8 cellular contexts compared by ENCODE assay signal in the genomic region with DNA sequence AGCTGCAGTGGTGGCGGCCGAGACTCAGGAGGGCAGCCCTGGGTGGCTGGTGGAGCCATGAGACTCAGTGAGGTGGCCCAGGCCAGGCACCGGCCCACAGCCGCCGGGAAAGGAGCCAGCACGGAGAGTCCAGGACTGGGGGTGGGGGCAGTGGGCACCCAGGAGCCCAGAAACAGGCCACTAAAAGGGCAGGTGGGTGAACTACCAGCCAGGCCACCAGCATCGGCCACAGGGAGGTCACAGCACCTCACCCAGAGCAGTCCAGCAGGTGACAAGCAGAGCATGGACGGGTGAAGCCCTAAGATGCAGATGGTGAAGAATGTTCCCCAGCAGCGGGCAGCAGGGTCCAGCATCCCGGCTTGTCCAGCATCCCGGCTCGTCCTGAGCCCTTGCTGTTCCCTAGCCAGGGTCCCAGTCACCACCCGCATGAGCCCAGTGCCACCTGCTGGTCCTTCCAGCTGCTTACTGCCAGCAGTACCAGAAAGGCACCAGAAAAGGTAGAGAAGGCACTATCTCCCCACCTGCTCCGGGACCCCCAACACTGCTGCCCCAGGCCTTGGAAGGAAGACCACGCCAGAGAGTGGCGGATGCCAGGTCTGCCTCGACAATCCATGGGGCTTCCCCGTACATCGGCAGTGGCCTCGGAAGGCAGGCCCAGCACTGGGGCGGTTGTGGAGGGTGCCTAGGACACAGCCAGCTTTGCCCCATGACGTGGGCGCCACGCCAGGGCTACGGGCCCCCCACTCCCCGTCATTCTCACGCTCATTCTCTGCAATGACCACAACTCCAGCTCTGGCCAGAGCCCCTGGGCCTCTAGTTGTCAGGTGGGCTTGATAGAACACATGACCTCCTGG. TPM values are rescaled to one million over a fixed set of nuclear protein-coding genes. Genes with fewer than 3 reads are reported as not detected.
DNase-seq lines count a peak whose midpoint lies in the region; ATAC-seq and TF ChIP-seq lines count a peak whose summit lies in the region.

No MANE protein-coding gene starts in this region.

- intact Hi-C loops in heart right ventricle (cut with DNase I): loop anchor here in 8 of 10 donors (1.0 to 2.0 kb wide), 3 partner anchors 60 to 62 kb away; a partner anchor contains a TSS

- H3K4me3 ChIP-seq in SK-N-MC (peak overlapping the region; percentile 98), heart right ventricle (peak overlapping the region in 4 of 10 donors; percentile 75 to 100 (median 90))

- H3K9me3 ChIP-seq in SK-N-MC (ENCODE audit: low read depth, low read length) (no peaks in the 10 kb centered on the region), heart right ventricle (no peaks in the 10 kb centered on the region)

- ATAC-seq in heart right ventricle: peak in 5 of 8 donors; percentile 2 to 28 (median 15)
- no peak for ATAC-seq in HG02885 (IDR thresholded peaks at IDR 0.05; ENCODE audit: poor library complexity, unreplicated experiment)
- no peak for ATAC-seq in HG03196 (IDR thresholded peaks at IDR 0.05; ENCODE audit: unreplicated experiment)

- H3K4me1 ChIP-seq in heart right ventricle: peaks cover 19 to 34% (median 29%) of the 10 kb centered on the region in 9 donors

- H3K27ac ChIP-seq in SK-N-MC (no peak overlapping the region), heart right ventricle (peak overlapping the region in 1 of 10 donors; percentile 87)

- WGBS in heart right ventricle, 2 donors: 52 to 59% methylated on average over 27 of the region's 27 CpGs

- TF ChIP-seq CTCF in heart right ventricle (IDR thresholded peaks at IDR 0.05): peak; percentile 47 to 75 (median 67)

- H3K36me3 ChIP-seq in SK-N-MC (ENCODE audit: insufficient read depth, low read length) (no peaks in the 10 kb centered on the region), heart right ventricle (peaks cover 0 to 26% (median 0%) of the 10 kb centered on the region in 9 donors)

- no peaks in the 10 kb centered on the region for H3K27me3 ChIP-seq in heart right ventricle

- DNase-seq in DMS114 treated with DMSO at 0.1 percent for 48 hours (lab: John Stamatoyannopoulos, UW; ENCODE audit: unreplicated experiment) (peak; percentile 23), HuH-7.5 (ENCODE audit: low spot score) (peak; percentile 68), SK-N-MC (ENCODE audit: low read depth, low spot score) (no peak), amygdala (lab: John Stamatoyannopoulos, UW) (peak in 53 of 56 donors; percentile 7 to 85 (median 53)), heart right ventricle (peak; percentile 62 to 71), putamen (ENCODE audit: low spot score) (peak; percentile 70)

- H3K9ac ChIP-seq in SK-N-MC (ENCODE audit: insufficient read length): peak overlapping the region; percentile 85

RNA-seq across cellular contexts. Expression of a gene that starts 1.6 kb away (rescaled TPM):
- 10 to 100 TPM; 15.8 to 37.4 (median 20.6) TPM for total RNA-seq in heart right ventricle
- 100 to 1,000 TPM in 1 of 2 donors, 10 to 100 TPM in 1; 48.6 to 132 TPM for polyA plus RNA-seq in heart right ventricle

RNA-seq across cellular contexts. Expression of a gene that starts 2.0 kb away (rescaled TPM):
- total RNA-seq in heart right ventricle: 10 to 100 TPM in 1 of 10 donors, 1 to 10 TPM in 9; 2.2 to 10.4 (median 3.1) TPM
- 1 to 10 TPM; 6.7 to 7.7 TPM for polyA plus RNA-seq in heart right ventricle

RNA-seq across cellular contexts. Expression of a gene that starts 10.4 kb away (rescaled TPM):
- 1 to 10 TPM in 6 of 10 donors, under 1 TPM in 4; 0.82 to 1.6 (median 1.1) TPM for total RNA-seq in heart right ventricle
- polyA plus RNA-seq in heart right ventricle: 1 to 10 TPM; 1.5 to 3.3 TPM

RNA-seq across cellular contexts. Expression of a gene that starts 16.4 kb away (rescaled TPM):
- 100 to 1,000 TPM; 155 to 258 (median 187) TPM for total RNA-seq in heart right ventricle
- polyA plus RNA-seq in heart right ventricle: 100 to 1,000 TPM; 283 to 387 TPM

RNA-seq across cellular contexts. Expression of a gene that starts 30.5 kb away (rescaled TPM):
- 10 to 100 TPM; 13.9 to 24.9 (median 18.9) TPM for total RNA-seq in heart right ventricle
- polyA plus RNA-seq in heart right ventricle: 10 to 100 TPM; 29.3 to 30.1 TPM

Comparison
In these comparisons a context has a peak if more than half of its experiments do, and no peak if none do; other contexts are left out.
1. ATAC-seq: peak in heart right ventricle (5 of 8); none in HG02885 (single experiment) and HG03196 (single experiment).